Comparison of ENCODE assay signal across 24 cellular contexts in the genomic region with DNA sequence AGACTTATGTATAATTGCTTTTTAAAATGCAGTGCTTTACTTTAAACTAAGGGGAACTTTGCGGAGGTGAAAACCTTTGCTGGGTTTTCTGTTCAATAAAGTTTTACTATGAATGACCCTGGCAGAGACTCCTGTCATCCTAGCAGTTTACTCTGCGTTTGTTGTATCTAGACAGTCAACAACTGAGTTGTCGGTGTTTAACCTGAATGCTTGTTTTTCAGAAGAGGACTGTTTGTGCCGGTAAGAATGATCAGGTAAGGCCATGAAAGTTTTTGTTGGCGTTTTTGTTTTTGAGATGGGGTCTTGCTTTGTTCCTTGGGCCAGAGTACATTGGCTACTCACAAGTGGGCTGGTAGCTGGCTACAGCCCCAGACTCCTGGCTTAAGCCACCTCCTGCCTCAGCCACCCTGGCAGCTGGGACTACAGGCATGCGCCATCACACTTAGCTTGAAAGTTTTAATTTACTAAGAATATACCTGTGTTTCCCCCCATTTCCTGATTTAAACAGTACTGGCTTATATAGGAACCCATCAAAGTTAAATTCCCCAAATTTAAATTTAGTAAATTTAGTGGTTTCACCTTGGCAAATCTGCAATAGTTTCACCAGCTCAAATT. TPM values are rescaled to one million over a fixed set of nuclear protein-coding genes. Genes with fewer than 3 reads are reported as not detected.
DNase-seq lines count a peak whose midpoint lies in the region; ATAC-seq lines count a peak whose summit lies in the region.
"Had no signal": no experiment of that assay in that cellular context is flagged by ENCODE, and none has a peak within 500 bp of the region (broad histone marks: within the 10 kb centered on the region; RNA-seq: fewer than 3 reads in every experiment).

No MANE protein-coding gene starts in this region.

- no peaks in the 10 kb centered on the region for H3K9me2 ChIP-seq in GM23248 (ENCODE audit: insufficient read depth)

- in situ Hi-C loops in GM23248 (cut with MboI), result no loop called here

- peaks cover 63% of the 10 kb centered on the region for H3K36me3 Mint-ChIP-seq in activated CD4-positive, alpha-beta T cell treated with anti-CD3 and anti-CD28 coated beads, Interleukin-2, amount 10 ng/mL, durations not matched to agents 24 days and 14 days (ENCODE audit: low read depth)
- peaks cover 58% of the 10 kb centered on the region for H3K36me3 Mint-ChIP-seq in activated T-helper 1 cell treated with anti-CD3 and anti-CD28 coated beads, Interleukin-12 subunit alpha, Interleukin-12 subunit beta, Interleukin-2, Interleukin-4 antibody, amounts not matched to agents 30 ng/mL and 10 ng/mL and 1 ng/mL, durations not matched to agents 14 hours and 24 hours and 36 hours (ENCODE audit: low read depth)
- peaks cover 13 to 17% of the 10 kb centered on the region in 2 donors for H3K36me3 Mint-ChIP-seq in naive B cell

- H3K4me1 Mint-ChIP-seq in activated CD4-positive, alpha-beta T cell treated with anti-CD3 and anti-CD28 coated beads, Interleukin-2, amount 10 ng/mL, durations not matched to agents 24 days and 14 days, result peaks cover 47% of the 10 kb centered on the region
- H3K4me1 Mint-ChIP-seq in activated T-helper 1 cell treated with anti-CD3 and anti-CD28 coated beads, Interleukin-12 subunit alpha, Interleukin-12 subunit beta, Interleukin-2, Interleukin-4 antibody, amounts not matched to agents 30 ng/mL and 10 ng/mL and 1 ng/mL, durations not matched to agents 14 hours and 24 hours and 36 hours (ENCODE audit: low read depth), result peaks cover 59% of the 10 kb centered on the region
- H3K4me1 Mint-ChIP-seq in naive B cell, result peaks cover 15 to 48% (median 30%) of the 10 kb centered on the region in 3 donors

- no peaks in the 10 kb centered on the region for H3K27me3 Mint-ChIP-seq in activated CD4-positive, alpha-beta T cell treated with anti-CD3 and anti-CD28 coated beads, Interleukin-2, amount 10 ng/mL, durations not matched to agents 24 days and 14 days
- no peaks in the 10 kb centered on the region for H3K27me3 Mint-ChIP-seq in activated T-helper 1 cell treated with anti-CD3 and anti-CD28 coated beads, Interleukin-12 subunit alpha, Interleukin-12 subunit beta, Interleukin-2, Interleukin-4 antibody, amounts not matched to agents 30 ng/mL and 10 ng/mL and 1 ng/mL, durations not matched to agents 14 hours and 24 hours and 36 hours (ENCODE audit: insufficient read depth)
- H3K27me3 Mint-ChIP-seq in naive B cell, result no peaks in the 10 kb centered on the region

- WGBS in GM23248 (ENCODE audit: low coverage in 1 of 2, low lambda C conversion rate in 2 of 2, missing lambda C conversion rate in 2 of 2), 2 experiments, result 88% methylated on average over 6 of the region's 6 CpGs

- H3K9me3 ChIP-seq in GM23248 (ENCODE audit: low read depth), result no peaks in the 10 kb centered on the region
- H3K9me3 ChIP-seq: A549, SJCRH30 had no signal

- H3K4me3 Mint-ChIP-seq in activated CD4-positive, alpha-beta T cell treated with anti-CD3 and anti-CD28 coated beads, Interleukin-2, amount 10 ng/mL, durations not matched to agents 24 days and 14 days, result no peak overlapping the region
- H3K4me3 Mint-ChIP-seq in activated T-helper 1 cell treated with anti-CD3 and anti-CD28 coated beads, Interleukin-12 subunit alpha, Interleukin-12 subunit beta, Interleukin-2, Interleukin-4 antibody, amounts not matched to agents 30 ng/mL and 10 ng/mL and 1 ng/mL, durations not matched to agents 14 hours and 24 hours and 36 hours, result no peak overlapping the region
- H3K4me3 Mint-ChIP-seq in naive B cell, result peak overlapping the region in 1 of 8 donors; percentile 29
- H3K4me3 Mint-ChIP-seq: CD14-positive monocyte, H9 had no signal

- no peak for DNase-seq in activated CD4-positive, alpha-beta T cell treated with anti-CD3 and anti-CD28 coated beads, Interleukin-2, amount 10 ng/mL, durations not matched to agents 24 days and 14 days
- no peak for DNase-seq in activated CD4-positive, alpha-beta T cell treated with anti-CD3 and anti-CD28 coated beads, Interleukin-2, amount 50 U/mL, for 4 hours
- DNase-seq in GM23248 (no peak), naive B cell (no peak), SW480 (ENCODE audit: low spot score) (no peak), UCSD-AML1 (lab: John Stamatoyannopoulos, UW; ENCODE audit: unreplicated experiment) (no peak)
- DNase-seq in activated T-helper 1 cell treated with anti-CD3 and anti-CD28 coated beads, Interleukin-12 subunit alpha, Interleukin-12 subunit beta, Interleukin-2, Interleukin-4 antibody, amounts not matched to agents 30 ng/mL and 10 ng/mL and 1 ng/mL, durations not matched to agents 14 hours and 24 hours and 36 hours (ENCODE audit: low spot score), result no peak
- DNase-seq: activated CD4-positive, alpha-beta T cell treated with anti-CD3 and anti-CD28 coated beads for 48 hours; activated T-cell treated with anti-CD3 and anti-CD28 coated beads, Interleukin-2, amount 50 U/mL, for 48 hours; cerebellar nuclear complex; DMS79 treated with DMSO at 0.1 percent for 48 hours; effector CD8-positive, alpha-beta T cell; H9; left ventricle myocardium superior; NCI-H1092 treated with DMSO at 0.1 percent for 48 hours; NCI-H2107; NCI-H510A treated with DMSO at 0.1 percent for 48 hours; SJCRH30; stimulated activated CD4-positive, alpha-beta T cell treated with anti-CD3 and anti-CD28 coated beads, Interleukin-15, amount 100 ng/mL, for 24 hours; stimulated activated naive CD4-positive, alpha-beta T cell had no signal

- no peak overlapping the region for H3K9ac ChIP-seq in GM23248

- peaks cover 95% of the 10 kb centered on the region for H3F3A ChIP-seq in GM23248 (ENCODE audit: insufficient read depth)

- peaks cover 73% of the 10 kb centered on the region for H3K36me3 ChIP-seq in GM23248 (ENCODE audit: low read depth)

- H2AFZ ChIP-seq in GM23248, result no peak overlapping the region

- no peak overlapping the region for H3K4me2 ChIP-seq in GM23248 (ENCODE audit: unreplicated experiment)
- H3K4me2 ChIP-seq: A549 had no signal

- H3K4me3 ChIP-seq in GM23248, result no peak overlapping the region
- H3K4me3 ChIP-seq: A549, SJCRH30 had no signal

- intact Hi-C loops in activated CD4-positive, alpha-beta T cell treated with anti-CD3 and anti-CD28 coated beads, Interleukin-2, amount 10 ng/mL, durations not matched to agents 24 days and 14 days (cut with micrococcal nuclease), result loop anchor here (2.0 kb wide), 3 partner anchors 47 to 99 kb away; no protein-coding TSS in a partner anchor
- intact Hi-C loops in activated T-helper 1 cell treated with anti-CD3 and anti-CD28 coated beads, Interleukin-12 subunit alpha, Interleukin-12 subunit beta, Interleukin-2, Interleukin-4 antibody, amounts not matched to agents 30 ng/mL and 10 ng/mL and 1 ng/mL, durations not matched to agents 14 hours and 24 hours and 36 hours (cut with micrococcal nuclease), result loop anchor here (2.0 kb wide), 3 partner anchors 13 to 83 kb away; no protein-coding TSS in a partner anchor

- H4K20me1 ChIP-seq in GM23248 (ENCODE audit: insufficient read depth), result peaks cover 4% of the 10 kb centered on the region; the same call in 1 of the 2 replicates

- H3K27me3 ChIP-seq in GM23248 (replicated peaks; ENCODE audit: insufficient read depth), result no peaks in the 10 kb centered on the region
- H3K27me3 ChIP-seq: SJCRH30 had no signal

- ATAC-seq in naive B cell (ENCODE audit: low read depth in 2 of 2), result no peak
- no peak for ATAC-seq in HG03097 (IDR thresholded peaks at IDR 0.05; ENCODE audit: low FRiP score, unreplicated experiment)
- ATAC-seq: A549, left ventricle myocardium superior had no signal

- H3K4me1 ChIP-seq in GM23248 (ENCODE audit: insufficient read depth), result no peaks in the 10 kb centered on the region
- H3K4me1 ChIP-seq: A549 had no signal

- H3K79me2 ChIP-seq in GM23248 (ENCODE audit: insufficient read depth), result peaks cover 26% of the 10 kb centered on the region

- 0 out of 2 replicates have a peak overlapping the region, but pooled peaks have one; percentile 26 for H3K27ac ChIP-seq in GM23248
- H3K27ac ChIP-seq: A549, SJCRH30 had no signal

- peak overlapping the region; percentile 92 for H3K27ac Mint-ChIP-seq in activated CD4-positive, alpha-beta T cell treated with anti-CD3 and anti-CD28 coated beads, Interleukin-2, amount 10 ng/mL, durations not matched to agents 24 days and 14 days
- H3K27ac Mint-ChIP-seq in activated T-helper 1 cell treated with anti-CD3 and anti-CD28 coated beads, Interleukin-12 subunit alpha, Interleukin-12 subunit beta, Interleukin-2, Interleukin-4 antibody, amounts not matched to agents 30 ng/mL and 10 ng/mL and 1 ng/mL, durations not matched to agents 14 hours and 24 hours and 36 hours, result peak overlapping the region; percentile 88
- H3K27ac Mint-ChIP-seq in naive B cell, result peak overlapping the region in 5 of 6 donors; percentile 28 to 81 (median 60)

- no peaks in the 10 kb centered on the region for H3K9me3 Mint-ChIP-seq in activated CD4-positive, alpha-beta T cell treated with anti-CD3 and anti-CD28 coated beads, Interleukin-2, amount 10 ng/mL, durations not matched to agents 24 days and 14 days
- no peaks in the 10 kb centered on the region for H3K9me3 Mint-ChIP-seq in activated T-helper 1 cell treated with anti-CD3 and anti-CD28 coated beads, Interleukin-12 subunit alpha, Interleukin-12 subunit beta, Interleukin-2, Interleukin-4 antibody, amounts not matched to agents 30 ng/mL and 10 ng/mL and 1 ng/mL, durations not matched to agents 14 hours and 24 hours and 36 hours
- H3K9me3 Mint-ChIP-seq in naive B cell, result no peaks in the 10 kb centered on the region
- H3K9me3 Mint-ChIP-seq: CD14-positive monocyte, H9 had no signal

RNA-seq across cellular contexts. Expression of gene HERPUD1, which starts 11.9 kb away (rescaled TPM):
- total RNA-seq in activated CD4-positive, alpha-beta T cell treated with anti-CD3 and anti-CD28 coated beads, Interleukin-2, amount 10 ng/mL, durations not matched to agents 24 days and 14 days, result 155 and 164 TPM in 2 replicates
- total RNA-seq in GM23248 (2014; rRNA removed; shearing (Covaris generic)), result 218 TPM in 2 replicates
- 299 and 302 TPM in 2 replicates for polyA plus RNA-seq in GM23248 (2016; fragmentation: Nextera tagmentation; extraction: Ambion mirVana)
- total RNA-seq in activated T-helper 1 cell treated with anti-CD3 and anti-CD28 coated beads, Interleukin-12 subunit alpha, Interleukin-12 subunit beta, Interleukin-2, Interleukin-4 antibody, amounts not matched to agents 30 ng/mL and 10 ng/mL and 1 ng/mL, durations not matched to agents 14 hours and 24 hours and 36 hours, result 176 and 178 TPM in 2 replicates
- polyA plus RNA-seq in naive B cell (ENCODE audit: low read depth in 6 of 6), result 1,000 to 10,000 TPM in 1 of 6 donors, 100 to 1,000 TPM in 5; 235 to 1,138 (median 264) TPM

RNA-seq across cellular contexts. Expression of gene CETP, which starts 17.9 kb away (rescaled TPM):
- total RNA-seq in activated CD4-positive, alpha-beta T cell treated with anti-CD3 and anti-CD28 coated beads, Interleukin-2, amount 10 ng/mL, durations not matched to agents 24 days and 14 days, result not detected in 2 replicates
- not detected in 2 replicates for total RNA-seq in GM23248 (2014; rRNA removed; shearing (Covaris generic))
- not detected in 2 replicates for polyA plus RNA-seq in GM23248 (2016; fragmentation: Nextera tagmentation; extraction: Ambion mirVana)
- total RNA-seq in activated T-helper 1 cell treated with anti-CD3 and anti-CD28 coated beads, Interleukin-12 subunit alpha, Interleukin-12 subunit beta, Interleukin-2, Interleukin-4 antibody, amounts not matched to agents 30 ng/mL and 10 ng/mL and 1 ng/mL, durations not matched to agents 14 hours and 24 hours and 36 hours, result 0.23 and 0.24 TPM in 2 replicates
- under 1 TPM in 4 of 6 donors, not detected in 2; 0.25 to 0.72 (median 0.27) TPM for polyA plus RNA-seq in naive B cell (ENCODE audit: low read depth in 6 of 6)
- total RNA-seq: H9 had no signal
- polyA plus RNA-seq: A549, aorta had no signal

RNA-seq across cellular contexts. Expression of gene NLRC5, which starts 45.5 kb away (rescaled TPM):
- total RNA-seq in activated CD4-positive, alpha-beta T cell treated with anti-CD3 and anti-CD28 coated beads, Interleukin-2, amount 10 ng/mL, durations not matched to agents 24 days and 14 days, result 208 and 214 TPM in 2 replicates
- total RNA-seq in GM23248 (2014; rRNA removed; shearing (Covaris generic)), result 17.1 and 23.8 TPM in 2 replicates
- polyA plus RNA-seq in GM23248 (2016; fragmentation: Nextera tagmentation; extraction: Ambion mirVana) (9.3 and 10.6 TPM in 2 replicates), naive B cell (ENCODE audit: low read depth in 6 of 6) (10 to 100 TPM in 5 of 6 donors, 1 to 10 TPM in 1; 2.9 to 42.9 (median 29.9) TPM)
- total RNA-seq in activated T-helper 1 cell treated with anti-CD3 and anti-CD28 coated beads, Interleukin-12 subunit alpha, Interleukin-12 subunit beta, Interleukin-2, Interleukin-4 antibody, amounts not matched to agents 30 ng/mL and 10 ng/mL and 1 ng/mL, durations not matched to agents 14 hours and 24 hours and 36 hours, result 164 and 175 TPM in 2 replicates
